In the genomic region with DNA sequence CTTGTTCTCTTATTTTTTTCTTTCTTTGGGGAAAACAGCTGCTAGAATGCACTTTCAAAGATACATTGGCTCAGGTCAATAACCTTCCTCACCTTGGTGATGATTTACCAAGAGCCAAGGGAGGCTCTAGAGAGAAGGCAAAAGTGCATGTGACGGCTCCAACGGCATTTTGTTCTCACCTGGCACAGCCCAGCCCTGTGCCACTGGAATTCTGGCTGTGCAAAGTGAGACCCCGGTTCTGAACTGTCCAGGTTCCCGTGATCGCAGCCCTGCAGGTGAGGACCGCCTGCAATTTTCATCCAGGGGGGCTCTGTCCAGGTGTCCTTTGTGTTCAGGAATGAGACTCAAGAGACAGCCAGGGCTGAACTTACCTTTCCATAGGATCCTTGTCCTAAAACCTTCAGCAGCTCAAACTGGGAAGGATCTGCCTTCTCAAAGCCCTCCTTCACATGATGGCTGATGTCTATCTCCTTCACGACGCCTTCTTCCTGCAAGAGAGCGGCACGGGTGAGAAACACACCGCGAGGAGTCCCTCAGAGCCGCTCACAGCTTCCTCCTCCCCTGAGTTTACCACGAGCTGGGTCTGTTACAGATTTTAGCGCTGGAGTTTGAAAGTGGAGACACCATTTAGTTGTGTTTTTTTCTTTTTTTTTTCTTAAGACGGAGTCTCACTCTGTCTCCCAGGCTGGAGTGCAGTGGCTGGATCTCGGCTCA, we compare ENCODE assay signal across 15 cellular contexts. TPM values are rescaled to one million over a fixed set of nuclear protein-coding genes. Genes with fewer than 3 reads are reported as not detected.
DNase-seq lines count a peak whose midpoint lies in the region; ATAC-seq and TF ChIP-seq lines count a peak whose summit lies in the region.
"Had no signal": no experiment of that assay in that cellular context is flagged by ENCODE, and none has a peak within 500 bp of the region (broad histone marks: within the 10 kb centered on the region; RNA-seq: fewer than 3 reads in every experiment).

No MANE protein-coding gene starts in this region.

- no peak for ATAC-seq in activated naive CD8-positive, alpha-beta T cell treated with anti-CD3 and anti-CD28 coated beads, Interleukin-2, amount 50 U/mL, for 24 hours
- peak; percentile 19 to 65 (median 55) for ATAC-seq in right lobe of liver
- ATAC-seq in GM21390 (IDR thresholded peaks at IDR 0.05; ENCODE audit: unreplicated experiment), result no peak
- no peak for ATAC-seq in HG02678 (IDR thresholded peaks at IDR 0.05; ENCODE audit: unreplicated experiment)
- ATAC-seq: A549; CD8-positive, alpha-beta T cell had no signal

- no peak overlapping the region for H3K9ac ChIP-seq in Karpas-422 (ENCODE audit: low read length)
- H3K9ac ChIP-seq: BLaER1 had no signal

- H3K79me2 ChIP-seq in Karpas-422 (ENCODE audit: low read length), result no peaks in the 10 kb centered on the region

- H3K4me3 ChIP-seq in Karpas-422 (ENCODE audit: low read length), result no peak overlapping the region
- no peak overlapping the region for H3K4me3 ChIP-seq in right lobe of liver
- H3K4me3 ChIP-seq: A549, BLaER1, HAP-1 had no signal

- H2AFZ ChIP-seq in Karpas-422 (ENCODE audit: low read length), result no peak overlapping the region

- peak overlapping the region; percentile 96; the same call in 1 of the 2 replicates for H3K27ac ChIP-seq in Karpas-422 (ENCODE audit: low read length)
- H3K27ac ChIP-seq in right lobe of liver, result no peak overlapping the region
- H3K27ac ChIP-seq: 22Rv1, A549, BLaER1 had no signal

- H3K4me3 Mint-ChIP-seq in activated naive CD8-positive, alpha-beta T cell treated with anti-CD3 and anti-CD28 coated beads for 36 hours, result no peak overlapping the region
- H3K4me3 Mint-ChIP-seq in activated naive CD8-positive, alpha-beta T cell treated with anti-CD3 and anti-CD28 coated beads, Interleukin-2, amount 50 U/mL, for 24 hours, result no peak overlapping the region
- H3K4me3 Mint-ChIP-seq: CD8-positive, alpha-beta T cell had no signal

- H3K9me3 ChIP-seq in Karpas-422 (ENCODE audit: low read length) (no peaks in the 10 kb centered on the region), right lobe of liver (no peaks in the 10 kb centered on the region)
- H3K9me3 ChIP-seq: A549, BLaER1, HAP-1 had no signal

- H3K4me1 ChIP-seq in Karpas-422 (ENCODE audit: low read length) (peaks cover 92% of the 10 kb centered on the region), right lobe of liver (peaks cover 0 to 6% (median 0%) of the 10 kb centered on the region in 4 donors)
- H3K4me1 ChIP-seq: A549, HAP-1 had no signal

- intact Hi-C loops in right lobe of liver (cut with DNase I), result no loop called here

- 66% methylated on average over 10 of the region's 17 CpGs for WGBS in right lobe of liver (ENCODE audit: insufficient coverage, low coverage, low lambda C conversion rate, missing lambda C conversion rate)

- no peak overlapping the region for H3K4me2 ChIP-seq in Karpas-422 (ENCODE audit: low read depth, low read length, poor library complexity, severe bottlenecking)
- H3K4me2 ChIP-seq: A549 had no signal

- no peaks in the 10 kb centered on the region for H4K20me1 ChIP-seq in Karpas-422 (ENCODE audit: insufficient read depth, low read depth, low read length)
- H4K20me1 ChIP-seq: BLaER1 had no signal

- DNase-seq in activated naive CD8-positive, alpha-beta T cell treated with anti-CD3 and anti-CD28 coated beads for 36 hours, result no peak
- no peak for DNase-seq in activated naive CD8-positive, alpha-beta T cell treated with anti-CD3 and anti-CD28 coated beads, Interleukin-2, amount 50 U/mL, for 24 hours
- DNase-seq in Karpas-422 (no peak), right lobe of liver (no peak), NCI-H2227 treated with DMSO at 0.1 percent for 48 hours (lab: John Stamatoyannopoulos, UW) (no peak)
- DNase-seq: Calu3; CD8-positive, alpha-beta T cell; DMS79 treated with DMSO at 0.1 percent for 48 hours; GF-D8 had no signal

- H3K27me3 ChIP-seq in Karpas-422 (ENCODE audit: low read length) (no peaks in the 10 kb centered on the region), right lobe of liver (no peaks in the 10 kb centered on the region)
- H3K27me3 ChIP-seq: BLaER1 had no signal

- peaks cover 19% of the 10 kb centered on the region for H3K4me1 Mint-ChIP-seq in activated naive CD8-positive, alpha-beta T cell treated with anti-CD3 and anti-CD28 coated beads for 36 hours
- peaks cover 19% of the 10 kb centered on the region for H3K4me1 Mint-ChIP-seq in activated naive CD8-positive, alpha-beta T cell treated with anti-CD3 and anti-CD28 coated beads, Interleukin-2, amount 50 U/mL, for 24 hours

- no peak for TF ChIP-seq CTCF in right lobe of liver (IDR thresholded peaks at IDR 0.05)

- H3K36me3 Mint-ChIP-seq in activated naive CD8-positive, alpha-beta T cell treated with anti-CD3 and anti-CD28 coated beads for 36 hours, result no peaks in the 10 kb centered on the region
- no peaks in the 10 kb centered on the region for H3K36me3 Mint-ChIP-seq in activated naive CD8-positive, alpha-beta T cell treated with anti-CD3 and anti-CD28 coated beads, Interleukin-2, amount 50 U/mL, for 24 hours (ENCODE audit: low read depth)
- H3K36me3 Mint-ChIP-seq: CD8-positive, alpha-beta T cell had no signal

- no peaks in the 10 kb centered on the region for H3K36me3 ChIP-seq in Karpas-422 (ENCODE audit: insufficient read depth, low read length)
- H3K36me3 ChIP-seq in right lobe of liver, result no peaks in the 10 kb centered on the region
- H3K36me3 ChIP-seq: BLaER1, HAP-1 had no signal

- TF ChIP-seq POLR2A in right lobe of liver (IDR thresholded peaks at IDR 0.05), result no peak

- H3K9me3 Mint-ChIP-seq in activated naive CD8-positive, alpha-beta T cell treated with anti-CD3 and anti-CD28 coated beads for 36 hours, result no peaks in the 10 kb centered on the region
- H3K9me3 Mint-ChIP-seq in activated naive CD8-positive, alpha-beta T cell treated with anti-CD3 and anti-CD28 coated beads, Interleukin-2, amount 50 U/mL, for 24 hours, result no peaks in the 10 kb centered on the region
- H3K9me3 Mint-ChIP-seq: CD8-positive, alpha-beta T cell had no signal

- no peaks in the 10 kb centered on the region for H3K27me3 Mint-ChIP-seq in activated naive CD8-positive, alpha-beta T cell treated with anti-CD3 and anti-CD28 coated beads for 36 hours
- H3K27me3 Mint-ChIP-seq in activated naive CD8-positive, alpha-beta T cell treated with anti-CD3 and anti-CD28 coated beads, Interleukin-2, amount 50 U/mL, for 24 hours, result no peaks in the 10 kb centered on the region

- H3K9me2 ChIP-seq in Karpas-422 (replicated peaks; ENCODE audit: insufficient read depth, low read length), result no peaks in the 10 kb centered on the region

- H3K27ac Mint-ChIP-seq in activated naive CD8-positive, alpha-beta T cell treated with anti-CD3 and anti-CD28 coated beads for 36 hours, result peak overlapping the region; percentile 60
- no peak overlapping the region for H3K27ac Mint-ChIP-seq in activated naive CD8-positive, alpha-beta T cell treated with anti-CD3 and anti-CD28 coated beads, Interleukin-2, amount 50 U/mL, for 24 hours
- H3K27ac Mint-ChIP-seq: CD8-positive, alpha-beta T cell had no signal

RNA-seq across cellular contexts. Expression of gene RAMACL, which starts 48.0 kb away (rescaled TPM):
- total RNA-seq in activated naive CD8-positive, alpha-beta T cell treated with anti-CD3 and anti-CD28 coated beads for 36 hours, result under 1 TPM; 0.21 to 0.22 TPM
- 1.7 and 3.6 TPM in 2 replicates for total RNA-seq in Karpas-422 (2014; rRNA removed; shearing (Covaris generic); ENCODE audit: low replicate concordance)
- total RNA-seq in right lobe of liver, result 1 to 10 TPM in 2 of 6 experiments, under 1 TPM in 4; 0.19 to 1.4 (median 0.65) TPM

Comparison
In these comparisons a context has a peak if more than half of its experiments do, and no peak if none do; other contexts are left out.
1. ATAC-seq: peak in right lobe of liver (4 of 4); none in activated naive CD8-positive, alpha-beta T cell treated with anti-CD3 and anti-CD28 coated beads, Interleukin-2, amount 50 U/mL, for 24 hours (single experiment), GM21390 (single experiment) and HG02678 (single experiment).